22 cellular contexts compared by ENCODE assay signal in the genomic region with DNA sequence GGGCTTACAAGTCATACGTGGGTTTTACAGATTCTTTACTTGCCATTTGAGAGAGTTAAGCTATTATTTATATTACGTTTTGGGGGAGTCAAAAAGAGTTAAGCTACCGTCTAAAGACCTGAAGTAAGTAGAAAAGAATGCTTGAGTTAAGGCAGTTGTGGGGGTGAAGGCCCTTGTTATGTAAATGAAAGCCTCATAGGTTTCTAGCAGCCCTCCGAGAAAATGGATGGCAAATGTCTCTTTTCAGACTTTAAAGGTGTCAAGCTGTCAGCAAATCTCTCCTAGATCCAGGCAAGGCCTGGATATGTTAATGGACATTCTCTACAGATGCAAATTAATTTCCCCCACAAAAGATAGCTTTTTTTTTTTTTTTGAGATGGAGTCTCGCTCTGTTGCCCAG.
"Had no signal": no experiment of that assay in that cellular context is flagged by ENCODE, and none has a peak within 500 bp of the region (broad histone marks: within the 10 kb centered on the region; RNA-seq: fewer than 3 reads in every experiment).

No MANE protein-coding gene starts in this region.

- H3K27ac ChIP-seq: breast epithelium had no signal

- H3K27me3 ChIP-seq: breast epithelium had no signal

- H3K4me3 Mint-ChIP-seq: activated B cell treated with CpG ODN at 0.5 μM for 24 hours; activated CD4-positive, alpha-beta T cell treated with anti-CD3 and anti-CD28 coated beads, Interleukin-2, amount 10 ng/mL, durations not matched to agents 24 days and 14 days; activated CD8-positive, alpha-beta memory T cell treated with anti-CD3 and anti-CD28 coated beads, Interleukin-2, amount 10 ng/mL, durations not matched to agents 7 days and 5 days; activated naive CD4-positive, alpha-beta T cell treated with anti-CD3 and anti-CD28 coated beads, Interleukin-2, amount 50 U/mL, for 24 hours; activated T-cell treated with anti-CD3 and anti-CD28 coated beads, Interleukin-2, amount 50 U/mL, for 24 hours; activated T-helper 1 cell treated with anti-CD3 and anti-CD28 coated beads, Interleukin-12 subunit alpha, Interleukin-12 subunit beta, Interleukin-2, Interleukin-4 antibody, amounts not matched to agents 30 ng/mL and 10 ng/mL and 1 ng/mL, durations not matched to agents 14 hours and 24 hours and 36 hours; T-helper 17 cell had no signal

- H3K4me3 ChIP-seq: breast epithelium had no signal

- DNase-seq: activated B cell treated with CpG ODN at 0.5 μM for 24 hours; activated CD4-positive, alpha-beta T cell treated with anti-CD3 and anti-CD28 coated beads for 1 hour; activated CD4-positive, alpha-beta T cell treated with anti-CD3 and anti-CD28 coated beads, Interleukin-2, amount 10 ng/mL, durations not matched to agents 24 days and 14 days; activated CD4-positive, alpha-beta T cell treated with anti-CD3 and anti-CD28 coated beads, Interleukin-2, amount 50 U/mL, for 48 hours; activated CD8-positive, alpha-beta memory T cell treated with anti-CD3 and anti-CD28 coated beads, Interleukin-2, amount 10 ng/mL, durations not matched to agents 7 days and 5 days; activated effector memory CD4-positive, alpha-beta T cell treated with Interleukin-2 at 50 U/mL for 16 hours; activated naive CD4-positive, alpha-beta T cell; activated T-cell treated with anti-CD3 and anti-CD28 coated beads, Interleukin-2, amount 50 U/mL, for 24 hours; aorta; caudate nucleus; NCI-H1105 treated with DMSO at 0.1 percent for 48 hours; NCI-H1436 treated with DMSO at 0.1 percent for 48 hours; NCI-H187; NCI-H2081; NCI-H446; NCI-H524; SIG-M5; T-helper 17 cell; T-helper 9 cell had no signal

- ATAC-seq: activated CD8-positive, alpha-beta memory T cell treated with anti-CD3 and anti-CD28 coated beads, Interleukin-2, amount 10 ng/mL, durations not matched to agents 7 days and 5 days; T-helper 17 cell had no signal

- H3K9me3 Mint-ChIP-seq: activated naive CD4-positive, alpha-beta T cell treated with anti-CD3 and anti-CD28 coated beads, Interleukin-2, amount 50 U/mL, for 24 hours had no signal

- H3K4me1 ChIP-seq: breast epithelium had no signal

- H3K36me3 ChIP-seq: breast epithelium had no signal

- H3K27ac Mint-ChIP-seq: activated B cell treated with CpG ODN at 0.5 μM for 24 hours; activated CD4-positive, alpha-beta T cell treated with anti-CD3 and anti-CD28 coated beads, Interleukin-2, amount 10 ng/mL, durations not matched to agents 24 days and 14 days; activated CD8-positive, alpha-beta memory T cell treated with anti-CD3 and anti-CD28 coated beads, Interleukin-2, amount 10 ng/mL, durations not matched to agents 7 days and 5 days; activated naive CD4-positive, alpha-beta T cell treated with anti-CD3 and anti-CD28 coated beads, Interleukin-2, amount 50 U/mL, for 24 hours; activated T-cell treated with anti-CD3 and anti-CD28 coated beads, Interleukin-2, amount 50 U/mL, for 24 hours; activated T-helper 1 cell treated with anti-CD3 and anti-CD28 coated beads, Interleukin-12 subunit alpha, Interleukin-12 subunit beta, Interleukin-2, Interleukin-4 antibody, amounts not matched to agents 30 ng/mL and 10 ng/mL and 1 ng/mL, durations not matched to agents 14 hours and 24 hours and 36 hours; T-helper 17 cell had no signal
